9 cellular contexts compared by ENCODE assay signal in genomic region chr11:43021466-43021865, GRCh38.
DNase-seq lines count a peak whose midpoint lies in the region; ATAC-seq and TF ChIP-seq lines count a peak whose summit lies in the region.
"Had no signal": no experiment of that assay in that cellular context is flagged by ENCODE, and none has a peak within 500 bp of the region (broad histone marks: within the 10 kb centered on the region; RNA-seq: fewer than 3 reads in every experiment).

No MANE protein-coding gene starts in this region.

- H3K4me1 ChIP-seq in Karpas-422 (ENCODE audit: low read length): no peaks in the 10 kb centered on the region
- no peaks in the 10 kb centered on the region for H3K4me1 ChIP-seq in adrenal gland (replicated peaks in 1 of 2)
- H3K4me1 ChIP-seq: transverse colon had no signal

- no peaks in the 10 kb centered on the region for H3K79me2 ChIP-seq in Karpas-422 (ENCODE audit: low read length)

- DNase-seq in Ammon's horn (ENCODE audit: low spot score): peak; percentile 40
- peak; percentile 70 for DNase-seq in Karpas-422
- DNase-seq in adrenal gland: peak in 4 of 7 donors; percentile 10 to 25 (median 22)
- DNase-seq in RWPE1 (ENCODE audit: low spot score): no peak
- no peak for DNase-seq in NCI-H226
- no peak for DNase-seq in NCI-H187 treated with DMSO at 0.1 percent for 48 hours (lab: John Stamatoyannopoulos, UW)
- DNase-seq: transverse colon had no signal

- no peak overlapping the region for H3K9ac ChIP-seq in Karpas-422 (ENCODE audit: low read length)

- H3K27me3 ChIP-seq in Karpas-422 (ENCODE audit: low read length) (no peaks in the 10 kb centered on the region), adrenal gland (no peaks in the 10 kb centered on the region)
- H3K27me3 ChIP-seq: transverse colon had no signal

- intact Hi-C loops in adrenal gland (cut with DNase I): no loop called here

- POLR2A ChIA-PET in RWPE1 (lab: Yijun Ruan, JAX; ENCODE audit: low non-redundant PET): interaction anchor here (0.6 kb wide), 1 partner anchor 195 kb away, joined by 3 read pairs; no protein-coding TSS in a partner anchor

- no peaks in the 10 kb centered on the region for H3K36me3 ChIP-seq in Karpas-422 (ENCODE audit: insufficient read depth, low read length)
- H3K36me3 ChIP-seq in adrenal gland (replicated peaks in 1 of 2): no peaks in the 10 kb centered on the region
- H3K36me3 ChIP-seq: transverse colon had no signal

- H3K4me2 ChIP-seq in Karpas-422 (ENCODE audit: low read depth, low read length, poor library complexity, severe bottlenecking): no peak overlapping the region

- H4K20me1 ChIP-seq in Karpas-422 (ENCODE audit: insufficient read depth, low read depth, low read length): no peaks in the 10 kb centered on the region

- no peaks in the 10 kb centered on the region for H3K9me3 ChIP-seq in Karpas-422 (ENCODE audit: low read length)
- no peaks in the 10 kb centered on the region for H3K9me3 ChIP-seq in adrenal gland (replicated peaks in 1 of 3)
- H3K9me3 ChIP-seq: transverse colon had no signal

- ATAC-seq in GM18858 (IDR thresholded peaks at IDR 0.05; ENCODE audit: unreplicated experiment) (peak; percentile 46), GM19397 (IDR thresholded peaks at IDR 0.05; ENCODE audit: unreplicated experiment) (no peak)

- H3K9me2 ChIP-seq in Karpas-422 (replicated peaks; ENCODE audit: insufficient read depth, low read length): no peaks in the 10 kb centered on the region

- no peak overlapping the region for H2AFZ ChIP-seq in Karpas-422 (ENCODE audit: low read length)

- TF ChIP-seq CTCF in adrenal gland (IDR thresholded peaks at IDR 0.05) (peak in 4 of 6 experiments; percentile 18 to 34 (median 32)), RWPE1 (conservative IDR thresholded peaks at IDR 0.05; ENCODE audit: low read depth) (no peak)

- H3K27ac ChIP-seq in Karpas-422 (ENCODE audit: low read length): no peak overlapping the region
- no peak overlapping the region for H3K27ac ChIP-seq in adrenal gland
- H3K27ac ChIP-seq in RWPE1: no peak overlapping the region
- H3K27ac ChIP-seq: transverse colon had no signal

- H3K4me3 ChIP-seq in Karpas-422 (ENCODE audit: low read length) (no peak overlapping the region), adrenal gland (no peak overlapping the region)
- H3K4me3 ChIP-seq: transverse colon had no signal

- CTCF ChIA-PET in RWPE1 (lab: Yijun Ruan, JAX): no interaction called here

- no peak for TF ChIP-seq POLR2A in adrenal gland (IDR thresholded peaks at IDR 0.05)

Comparison
In these comparisons a context has a peak if more than half of its experiments do, and no peak if none do; other contexts are left out.
1. DNase-seq: peak in Ammon's horn (single experiment), Karpas-422 (single experiment) and adrenal gland (4 of 7); none in RWPE1 (single experiment), NCI-H226 (single experiment) and NCI-H187 treated with DMSO at 0.1 percent for 48 hours (single experiment).